ENCODE assay signal across 1 cellular context in genomic region chr1:92992066-92992465, GRCh38.
TF ChIP-seq lines count a peak whose summit lies in the region.

No MANE protein-coding gene starts in this region.

TF ChIP-seq in IMR-90, 13 proteins besides CTCF, POLR2A, EP300 and RAD21:
- TF ChIP-seq, protein P1, sequence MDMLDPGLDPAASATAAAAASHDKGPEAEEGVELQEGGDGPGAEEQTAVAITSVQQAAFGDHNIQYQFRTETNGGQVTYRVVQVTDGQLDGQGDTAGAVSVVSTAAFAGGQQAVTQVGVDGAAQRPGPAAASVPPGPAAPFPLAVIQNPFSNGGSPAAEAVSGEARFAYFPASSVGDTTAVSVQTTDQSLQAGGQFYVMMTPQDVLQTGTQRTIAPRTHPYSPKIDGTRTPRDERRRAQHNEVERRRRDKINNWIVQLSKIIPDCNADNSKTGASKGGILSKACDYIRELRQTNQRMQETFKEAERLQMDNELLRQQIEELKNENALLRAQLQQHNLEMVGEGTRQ (IDR thresholded peaks at IDR 0.05; ENCODE audit: low read depth, low read length) = no peak
- TF ChIP-seq FOS (IDR thresholded peaks at IDR 0.05; ENCODE audit: low read depth, low read length) (no peak), CHD1 (IDR thresholded peaks at IDR 0.05; ENCODE audit: low read depth, low read length) (no peak), BHLHE40 (IDR thresholded peaks at IDR 0.05; ENCODE audit: low read depth, low read length) (no peak), CEBPB (IDR thresholded peaks at IDR 0.05; ENCODE audit: low read depth, low read length) (no peak), SMC3 (IDR thresholded peaks at IDR 0.05; ENCODE audit: low read depth, low read length) (no peak), MAFK (IDR thresholded peaks at IDR 0.05; ENCODE audit: low read depth, low read length) (no peak), MXI1 (IDR thresholded peaks at IDR 0.05; ENCODE audit: borderline replicate concordance, low read depth, low read length) (no peak), NFE2L2 (IDR thresholded peaks at IDR 0.05; ENCODE audit: low read depth, low read length) (no peak), RFX5 (IDR thresholded peaks at IDR 0.05; ENCODE audit: low read depth, low read length) (no peak), MAZ (IDR thresholded peaks at IDR 0.05; ENCODE audit: borderline replicate concordance, low read depth, low read length) (no peak), RCOR1 (IDR thresholded peaks at IDR 0.05; ENCODE audit: insufficient replicate concordance, low read length) (no peak)
- TF ChIP-seq, protein P2, sequence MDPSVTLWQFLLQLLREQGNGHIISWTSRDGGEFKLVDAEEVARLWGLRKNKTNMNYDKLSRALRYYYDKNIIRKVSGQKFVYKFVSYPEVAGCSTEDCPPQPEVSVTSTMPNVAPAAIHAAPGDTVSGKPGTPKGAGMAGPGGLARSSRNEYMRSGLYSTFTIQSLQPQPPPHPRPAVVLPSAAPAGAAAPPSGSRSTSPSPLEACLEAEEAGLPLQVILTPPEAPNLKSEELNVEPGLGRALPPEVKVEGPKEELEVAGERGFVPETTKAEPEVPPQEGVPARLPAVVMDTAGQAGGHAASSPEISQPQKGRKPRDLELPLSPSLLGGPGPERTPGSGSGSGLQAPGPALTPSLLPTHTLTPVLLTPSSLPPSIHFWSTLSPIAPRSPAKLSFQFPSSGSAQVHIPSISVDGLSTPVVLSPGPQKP (IDR thresholded peaks at IDR 0.05; ENCODE audit: borderline replicate concordance, low read depth, low read length) = no peak
